ENCODE assay signal across 6 cellular contexts in genomic region chr9:103889989-103890388, GRCh38.
"Had no signal": no experiment of that assay in that cellular context is flagged by ENCODE, and none has a peak within 500 bp of the region (broad histone marks: within the 10 kb centered on the region; RNA-seq: fewer than 3 reads in every experiment).

No MANE protein-coding gene starts in this region.

- H3K9ac ChIP-seq: GM23248 had no signal

- H3K27ac ChIP-seq: GM23248 had no signal

- H3K4me3 ChIP-seq: GM23248, K562 had no signal

- DNase-seq: GM23248, GOT3, H9, HCEC 1CT, IMR-90 had no signal

- ATAC-seq: K562 had no signal

- H2AFZ ChIP-seq: GM23248 had no signal
